ENCODE assay signal across 12 cellular contexts in the genomic region with DNA sequence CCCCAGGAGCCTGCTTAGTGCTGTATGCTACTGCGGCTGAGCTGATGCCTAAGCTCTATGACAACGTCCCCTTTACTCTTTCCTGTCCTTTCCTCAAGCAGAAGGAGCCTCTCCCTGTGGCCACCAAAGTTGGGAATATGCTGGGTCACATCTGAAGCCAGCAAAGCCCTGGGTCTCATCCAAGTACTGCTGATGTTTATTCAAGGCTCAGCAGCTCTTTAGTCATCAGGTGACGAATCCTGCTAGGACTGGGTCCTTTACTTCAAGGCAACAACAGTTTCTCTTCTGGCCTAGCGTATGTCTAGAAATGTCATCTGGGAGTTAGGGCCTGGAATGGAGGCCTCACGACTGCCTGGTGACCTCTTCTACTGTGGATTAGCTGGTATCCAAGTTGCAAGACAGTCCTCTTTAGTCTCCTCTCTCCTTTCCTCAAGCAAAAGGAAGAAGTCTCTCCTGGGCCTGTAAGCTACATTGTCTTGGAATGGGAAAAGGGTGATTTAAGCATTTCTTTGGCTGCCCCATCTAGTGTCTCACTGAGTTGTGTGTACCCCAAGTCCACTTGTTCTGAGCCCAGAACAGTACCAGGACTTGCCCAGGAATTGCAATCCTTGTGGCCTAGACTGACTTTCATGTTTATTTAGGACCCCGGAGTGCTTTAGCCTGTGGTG.
DNase-seq lines count a peak whose midpoint lies in the region; ATAC-seq and TF ChIP-seq lines count a peak whose summit lies in the region.
"Had no signal": no experiment of that assay in that cellular context is flagged by ENCODE, and none has a peak within 500 bp of the region (broad histone marks: within the 10 kb centered on the region; RNA-seq: fewer than 3 reads in every experiment).

No MANE protein-coding gene starts in this region.

- H3K27ac ChIP-seq in esophagus muscularis mucosa (replicated peaks in 1 of 4): peak overlapping the region; percentile 27 to 62 (median 47)
- peak overlapping the region; percentile 10 for H3K27ac ChIP-seq in psoas muscle
- H3K27ac ChIP-seq: KMS-11 had no signal

- H3K27me3 Mint-ChIP-seq in mesothelial cell of epicardium (ENCODE audit: low read depth): no peaks in the 10 kb centered on the region
- H3K27me3 Mint-ChIP-seq: activated naive CD8-positive, alpha-beta T cell treated with anti-CD3 and anti-CD28 coated beads, Interleukin-2, amount 10 ng/mL, durations not matched to agents 7 days and 5 days had no signal

- H3K4me3 ChIP-seq in esophagus muscularis mucosa (no peak overlapping the region), psoas muscle (no peak overlapping the region)

- intact Hi-C loops in esophagus muscularis mucosa (cut with DNase I) (no loop called here), psoas muscle (cut with DNase I) (no loop called here)

- no peak overlapping the region for H3K27ac Mint-ChIP-seq in mesothelial cell of epicardium
- H3K27ac Mint-ChIP-seq: activated naive CD8-positive, alpha-beta T cell treated with anti-CD3 and anti-CD28 coated beads, Interleukin-2, amount 10 ng/mL, durations not matched to agents 7 days and 5 days had no signal

- TF ChIP-seq EP300 in esophagus muscularis mucosa (IDR thresholded peaks at IDR 0.05): no peak

- peaks cover 12% of the 10 kb centered on the region for H3K9me3 Mint-ChIP-seq in mesothelial cell of epicardium

- peaks cover 0 to 15% (median 13%) of the 10 kb centered on the region in 4 donors for H3K4me1 ChIP-seq in esophagus muscularis mucosa
- H3K4me1 ChIP-seq in psoas muscle: no peaks in the 10 kb centered on the region

- ATAC-seq in psoas muscle (peak in 1 of 4 donors; percentile 42), GM21786 (IDR thresholded peaks at IDR 0.05; ENCODE audit: unreplicated experiment) (no peak)

- H3K4me1 Mint-ChIP-seq in mesothelial cell of epicardium: no peaks in the 10 kb centered on the region
- H3K4me1 Mint-ChIP-seq: activated naive CD8-positive, alpha-beta T cell treated with anti-CD3 and anti-CD28 coated beads, Interleukin-2, amount 10 ng/mL, durations not matched to agents 7 days and 5 days had no signal

- no peaks in the 10 kb centered on the region for H3K36me3 ChIP-seq in esophagus muscularis mucosa
- H3K36me3 ChIP-seq in psoas muscle (ENCODE audit: insufficient read depth in 1 of 2, low read depth in 1 of 2): peaks cover 0 to 3% of the 10 kb centered on the region in 2 donors

- TF ChIP-seq POLR2A in esophagus muscularis mucosa (IDR thresholded peaks at IDR 0.05; ENCODE audit: low read depth): no peak

- no peak for TF ChIP-seq CTCF in esophagus muscularis mucosa (IDR thresholded peaks at IDR 0.05)
- no peak for TF ChIP-seq CTCF in psoas muscle (IDR thresholded peaks at IDR 0.05)
- TF ChIP-seq CTCF in mesothelial cell of epicardium (IDR thresholded peaks at IDR 0.05; ENCODE audit: unreplicated experiment): no peak

- H3K9me3 ChIP-seq in esophagus muscularis mucosa: no peaks in the 10 kb centered on the region
- H3K9me3 ChIP-seq in psoas muscle: no peaks in the 10 kb centered on the region

- no peaks in the 10 kb centered on the region for H3K27me3 ChIP-seq in esophagus muscularis mucosa
- no peaks in the 10 kb centered on the region for H3K27me3 ChIP-seq in psoas muscle (ENCODE audit: insufficient read depth in 3 of 3, low read length in 2 of 3)

- DNase-seq in Caki2 (ENCODE audit: low read depth): peak; percentile 59
- peak; percentile 30 for DNase-seq in RKO (ENCODE audit: low spot score)
- DNase-seq in esophagus muscularis mucosa (ENCODE audit: extremely low spot score): no peak
- no peak for DNase-seq in psoas muscle
- no peak for DNase-seq in mesothelial cell of epicardium (ENCODE audit: low spot score in 2 of 2, unreplicated experiment in 2 of 2)
- DNase-seq in activated naive CD4-positive, alpha-beta T cell treated with Interleukin-2 at 50 U/mL for 16 hours: no peak
- no peak for DNase-seq in NCI-H187 treated with DMSO at 0.1 percent for 48 hours (lab: John Stamatoyannopoulos, UW)
- DNase-seq: activated CD4-positive, alpha-beta T cell treated with anti-CD3 and anti-CD28 coated beads, Interleukin-2, amount 50 U/mL, for 48 hours; activated naive CD8-positive, alpha-beta T cell treated with anti-CD3 and anti-CD28 coated beads, Interleukin-2, amount 10 ng/mL, durations not matched to agents 7 days and 5 days; erythroblast had no signal

- H3K4me3 Mint-ChIP-seq in mesothelial cell of epicardium: no peak overlapping the region
- H3K4me3 Mint-ChIP-seq: activated naive CD8-positive, alpha-beta T cell treated with anti-CD3 and anti-CD28 coated beads, Interleukin-2, amount 10 ng/mL, durations not matched to agents 7 days and 5 days had no signal

- in situ Hi-C loops in Caki2 (cut with HindIII; ENCODE audit: low pct_unique_long_range_greater_than_20kb, low sequenced_read_pairs): no loop called here

- H3K36me3 Mint-ChIP-seq in mesothelial cell of epicardium: peaks cover 2% of the 10 kb centered on the region

- WGBS in esophagus muscularis mucosa: 71% methylated on average over 4 of the region's 6 CpGs
- WGBS in psoas muscle, 3 donors: 75 to 91% (median 84%) methylated on average over 6 of the region's 6 CpGs

Comparison
In these comparisons a context has a peak if more than half of its experiments do, and no peak if none do; other contexts are left out.
1. DNase-seq: peak in Caki2 (single experiment) and RKO (single experiment); none in esophagus muscularis mucosa (single experiment), psoas muscle (0 of 2), mesothelial cell of epicardium (0 of 2), activated naive CD4-positive, alpha-beta T cell treated with Interleukin-2 at 50 U/mL for 16 hours (single experiment) and NCI-H187 treated with DMSO at 0.1 percent for 48 hours (single experiment).